24 cellular contexts compared by ENCODE assay signal in genomic region chr13:35817642-35818576, GRCh38.
A peak's percentile ranks its signal among the peaks of the same experiment; 100 is the strongest.
DNase-seq lines count a peak whose midpoint lies in the region; ATAC-seq and TF ChIP-seq lines count a peak whose summit lies in the region.
"Had no signal": no experiment of that assay in that cellular context is flagged by ENCODE, and none has a peak within 500 bp of the region (broad histone marks: within the 10 kb centered on the region; RNA-seq: fewer than 3 reads in every experiment).

No MANE protein-coding gene starts in this region.

- no peak for TF ChIP-seq EP300 in SK-N-SH (IDR thresholded peaks at IDR 0.05; ENCODE audit: borderline replicate concordance in 1 of 2, low read depth in 1 of 2, low read length in 1 of 2)

- H3K9me3 ChIP-seq in SK-N-SH (no peaks in the 10 kb centered on the region), mucosa of descending colon (no peaks in the 10 kb centered on the region), uterus (no peaks in the 10 kb centered on the region), upper lobe of right lung (no peaks in the 10 kb centered on the region)
- H3K9me3 ChIP-seq: BLaER1, body of pancreas had no signal

- H3K79me2 ChIP-seq in SK-N-SH (ENCODE audit: insufficient read depth), result no peaks in the 10 kb centered on the region
- H3K79me2 ChIP-seq: hepatocyte had no signal

- intact Hi-C loops in mucosa of descending colon (cut with DNase I, micrococcal nuclease), result no loop called here
- intact Hi-C loops in uterus (cut with DNase I; ENCODE audit: low total_unique reads), result no loop called here
- intact Hi-C loops in lower leg skin (cut with DNase I; ENCODE audit: low total_unique reads), result no loop called here
- intact Hi-C loops in upper lobe of right lung (cut with DNase I), result no loop called here

- no peak overlapping the region for H2AFZ ChIP-seq in SK-N-SH (ENCODE audit: low read depth)
- H2AFZ ChIP-seq: hepatocyte had no signal

- H3F3A ChIP-seq in SK-N-SH (replicated peaks; ENCODE audit: insufficient read depth), result no peaks in the 10 kb centered on the region

- no peak overlapping the region for H3K4me2 ChIP-seq in SK-N-SH
- H3K4me2 ChIP-seq: BLaER1, hepatocyte had no signal

- WGBS in SK-N-SH (ENCODE audit: low lambda C conversion rate), result 66% methylated on average over 5 of the region's 5 CpGs
- 52 to 59% methylated on average over 5 of the region's 5 CpGs for WGBS in lower leg skin, 2 donors

- H3K9me2 ChIP-seq in SK-N-SH, result no peaks in the 10 kb centered on the region

- ATAC-seq in SK-N-SH treated with all-trans-retinoic acid at 6 μM for 48 hours, result peak; percentile 25; the same call in 1 of the 3 replicates
- peak; percentile 26 for ATAC-seq in mucosa of descending colon
- no peak for ATAC-seq in upper lobe of right lung
- ATAC-seq: body of pancreas; left colon; stimulated activated naive B cell treated with anti-CD40 and anti-IgM and Interleukin-4, amounts not matched to agents 10 μg/mL and 1 μg/mL and 100 μg/mL, for 72 hours had no signal

- TF ChIP-seq RAD21 in SK-N-SH (IDR thresholded peaks at IDR 0.05; ENCODE audit: low read length), result no peak

- no peaks in the 10 kb centered on the region for H4K20me1 ChIP-seq in SK-N-SH (ENCODE audit: insufficient read depth)
- H4K20me1 ChIP-seq: BLaER1 had no signal

- POLR2A ChIA-PET in SK-N-SH (lab: Yijun Ruan, JAX), result interaction anchor here (0.6 to 1.0 kb wide), 2 partner anchors 8 to 341 kb away, joined by 3 to 10 read pairs; partner anchors contain the start of gene MAB21L1

- H3K27ac ChIP-seq in SK-N-SH (ENCODE audit: low read depth in 2 of 2, low read length in 1 of 2) (no peak overlapping the region), uterus (peak overlapping the region; percentile 4 to 43), upper lobe of right lung (no peak overlapping the region)
- H3K27ac ChIP-seq: BLaER1, body of pancreas, hepatocyte, VCaP had no signal

- no peak overlapping the region for H3K9ac ChIP-seq in SK-N-SH
- H3K9ac ChIP-seq: BLaER1 had no signal

- TF ChIP-seq CTCF in SK-N-SH (IDR thresholded peaks at IDR 0.05), result no peak
- TF ChIP-seq CTCF in mucosa of descending colon (IDR thresholded peaks at IDR 0.05), result no peak
- TF ChIP-seq CTCF in uterus (IDR thresholded peaks at IDR 0.05), result no peak
- no peak for TF ChIP-seq CTCF in lower leg skin (IDR thresholded peaks at IDR 0.05)
- TF ChIP-seq CTCF in upper lobe of right lung (IDR thresholded peaks at IDR 0.05), result no peak

- H3K4me1 ChIP-seq in SK-N-SH (ENCODE audit: control insufficient read depth in 1 of 2, insufficient read depth in 2 of 2, low read depth in 1 of 2, low read length in 1 of 2) (peaks cover 0 to 8% of the 10 kb centered on the region in 2 experiments; a peak in 1 of 4 replicates), mucosa of descending colon (ENCODE audit: low read depth) (no peaks in the 10 kb centered on the region), uterus (peaks cover 0 to 5% of the 10 kb centered on the region in 2 donors), upper lobe of right lung (no peaks in the 10 kb centered on the region)
- H3K4me1 ChIP-seq: BLaER1, body of pancreas had no signal

- TF ChIP-seq POLR2A in uterus (IDR thresholded peaks at IDR 0.05) (no peak), lower leg skin (IDR thresholded peaks at IDR 0.05) (no peak)

- DNase-seq in SK-N-SH (no peak), NCI-H69 (lab: John Stamatoyannopoulos, UW) (peak; percentile 36), mucosa of descending colon (peak in 1 of 3 donors; percentile 12), uterus (no peak), RKO (ENCODE audit: low spot score) (no peak), lower leg skin (ENCODE audit: low spot score in 2 of 2) (no peak), upper lobe of right lung (no peak)
- DNase-seq: activated CD4-positive, alpha-beta T cell treated with anti-CD3 and anti-CD28 coated beads for 4 hours; activated CD8-positive, alpha-beta memory T cell treated with anti-CD3 and anti-CD28 coated beads for 24 hours; activated T-cell treated with anti-CD3 and anti-CD28 coated beads, Interleukin-2, amount 50 U/mL, for 1 hour; body of pancreas; DMS79; GDM1; H9; left colon; NCI-H187 treated with DMSO at 0.1 percent for 48 hours; NCI-H226; posterior cingulate gyrus; stimulated activated CD4-positive, alpha-beta T cell treated with anti-CD3 and anti-CD28 coated beads, Interleukin-15, amount 100 ng/mL, for 24 hours; stimulated activated naive B cell treated with anti-CD40 and anti-IgM and Interleukin-4, amounts not matched to agents 10 μg/mL and 1 μg/mL and 100 μg/mL, for 72 hours had no signal

- H3K27me3 ChIP-seq in SK-N-SH (ENCODE audit: insufficient read depth) (no peaks in the 10 kb centered on the region), uterus (no peaks in the 10 kb centered on the region), upper lobe of right lung (no peaks in the 10 kb centered on the region)
- H3K27me3 ChIP-seq: BLaER1, body of pancreas, hepatocyte had no signal

- CTCF ChIA-PET in SK-N-SH (lab: Yijun Ruan, JAX), result interaction anchor here (0.6 to 4.2 kb wide), 28 partner anchors 8 to 608 kb away, joined by 3 to 35 read pairs (median 3); partner anchors contain the start of gene MAB21L1

- H3K4me3 ChIP-seq in SK-N-SH (ENCODE audit: low read depth in 2 of 2, low read length in 1 of 2), result no peak overlapping the region
- no peak overlapping the region for H3K4me3 ChIP-seq in mucosa of descending colon
- no peak overlapping the region for H3K4me3 ChIP-seq in uterus
- no peak overlapping the region for H3K4me3 ChIP-seq in lower leg skin (ENCODE audit: low read depth, poor library complexity, severe bottlenecking)
- no peak overlapping the region for H3K4me3 ChIP-seq in upper lobe of right lung
- H3K4me3 ChIP-seq: BLaER1, body of pancreas, hepatocyte had no signal

- H3K36me3 ChIP-seq in SK-N-SH (replicated peaks in 1 of 2; ENCODE audit: control insufficient read depth in 1 of 2, insufficient read depth in 2 of 2, low read length in 1 of 2), result no peaks in the 10 kb centered on the region
- no peaks in the 10 kb centered on the region for H3K36me3 ChIP-seq in mucosa of descending colon (ENCODE audit: low read depth)
- H3K36me3 ChIP-seq in uterus, result no peaks in the 10 kb centered on the region
- no peaks in the 10 kb centered on the region for H3K36me3 ChIP-seq in upper lobe of right lung
- H3K36me3 ChIP-seq: BLaER1 had no signal

TF ChIP-seq in SK-N-SH treated with all-trans-retinoic acid at 6 μM for 48 hours, 23 proteins besides CTCF, POLR2A, EP300 and RAD21:
- no peak for TF ChIP-seq ISL1 (CRISPR knock-in tag; IDR thresholded peaks at IDR 0.05)

TF ChIP-seq in SK-N-SH, 30 proteins besides CTCF, POLR2A, EP300 and RAD21:
- TF ChIP-seq NFIC (IDR thresholded peaks at IDR 0.05; ENCODE audit: borderline replicate concordance) (no peak), FOXM1 (IDR thresholded peaks at IDR 0.05; ENCODE audit: low read depth) (no peak), SIN3A (IDR thresholded peaks at IDR 0.05; ENCODE audit: borderline replicate concordance, low read depth, low read length) (no peak), MEF2A (IDR thresholded peaks at IDR 0.05; ENCODE audit: borderline replicate concordance, low read depth) (no peak), RXRA (IDR thresholded peaks at IDR 0.05; ENCODE audit: borderline replicate concordance, low read depth) (no peak)

Comparison
In these comparisons a context has a peak if more than half of its experiments do, and no peak if none do; other contexts are left out.
1. H3K27ac ChIP-seq: peak in uterus (2 of 2); none in SK-N-SH (0 of 2) and upper lobe of right lung (single experiment).